ENCODE assay signal across 16 cellular contexts in genomic region chr10:15473401-15473777, GRCh38.
"Had no signal": no experiment of that assay in that cellular context is flagged by ENCODE, and none has a peak within 500 bp of the region (broad histone marks: within the 10 kb centered on the region; RNA-seq: fewer than 3 reads in every experiment).

No MANE protein-coding gene starts in this region.

- H3K4me1 Mint-ChIP-seq: stimulated activated naive CD8-positive, alpha-beta T cell treated with anti-CD3 and anti-CD28 coated beads, Interleukin-15, amount 100 ng/mL, for 72 hours had no signal

- H3K4me3 ChIP-seq: breast epithelium, heart left ventricle, left lung, testis, upper lobe of right lung had no signal

- DNase-seq: activated CD4-positive, alpha-beta T cell treated with anti-CD3 and anti-CD28 coated beads for 48 hours; activated CD8-positive, alpha-beta memory T cell treated with anti-CD3 and anti-CD28 coated beads, Interleukin-2, amount 50 U/mL, for 4 hours; activated CD8-positive, alpha-beta T cell treated with anti-CD3 and anti-CD28 coated beads for 36 hours; activated T-cell treated with anti-CD3 and anti-CD28 coated beads, Interleukin-2, amount 50 U/mL, for 72 hours; aorta; cerebellar nuclear complex; effector memory CD4-positive, alpha-beta T cell; heart left ventricle; islet precursor cell; left lung; mammary epithelial cell; stimulated activated naive CD8-positive, alpha-beta T cell treated with anti-CD3 and anti-CD28 coated beads, Interleukin-15, amount 100 ng/mL, for 72 hours; testis; upper lobe of right lung had no signal

- H3K27ac ChIP-seq: breast epithelium, epithelial cell of prostate, heart left ventricle, left lung, testis, upper lobe of right lung had no signal

- H3K27ac Mint-ChIP-seq: activated CD8-positive, alpha-beta T cell treated with anti-CD3 and anti-CD28 coated beads for 36 hours; activated T-cell treated with anti-CD3 and anti-CD28 coated beads, Interleukin-2, amount 50 U/mL, for 72 hours; stimulated activated naive CD8-positive, alpha-beta T cell treated with anti-CD3 and anti-CD28 coated beads, Interleukin-15, amount 100 ng/mL, for 72 hours had no signal

- H3K27me3 ChIP-seq: breast epithelium, testis, upper lobe of right lung had no signal

- ATAC-seq: activated CD8-positive, alpha-beta T cell treated with anti-CD3 and anti-CD28 coated beads for 36 hours; activated T-cell treated with anti-CD3 and anti-CD28 coated beads, Interleukin-2, amount 50 U/mL, for 72 hours; left lung; stimulated activated naive CD8-positive, alpha-beta T cell treated with anti-CD3 and anti-CD28 coated beads, Interleukin-15, amount 100 ng/mL, for 72 hours; upper lobe of right lung had no signal

- H3K9me3 ChIP-seq: breast epithelium, left lung, testis, upper lobe of right lung had no signal

- H3K36me3 ChIP-seq: breast epithelium, heart left ventricle, left lung, upper lobe of right lung had no signal

- H3K4me1 ChIP-seq: breast epithelium, testis, upper lobe of right lung had no signal

- H3K4me3 Mint-ChIP-seq: activated CD8-positive, alpha-beta T cell treated with anti-CD3 and anti-CD28 coated beads for 36 hours; activated T-cell treated with anti-CD3 and anti-CD28 coated beads, Interleukin-2, amount 50 U/mL, for 72 hours; stimulated activated naive CD8-positive, alpha-beta T cell treated with anti-CD3 and anti-CD28 coated beads, Interleukin-15, amount 100 ng/mL, for 72 hours had no signal

- H3K9me3 Mint-ChIP-seq: activated CD8-positive, alpha-beta T cell treated with anti-CD3 and anti-CD28 coated beads for 36 hours; activated T-cell treated with anti-CD3 and anti-CD28 coated beads, Interleukin-2, amount 50 U/mL, for 72 hours; stimulated activated naive CD8-positive, alpha-beta T cell treated with anti-CD3 and anti-CD28 coated beads, Interleukin-15, amount 100 ng/mL, for 72 hours had no signal
